22 cellular contexts compared by ENCODE assay signal in genomic region chr1:230430499-230430898, GRCh38. TPM values are rescaled to one million over a fixed set of nuclear protein-coding genes. Genes with fewer than 3 reads are reported as not detected.
"Had no signal": no experiment of that assay in that cellular context is flagged by ENCODE, and none has a peak within 500 bp of the region (broad histone marks: within the 10 kb centered on the region; RNA-seq: fewer than 3 reads in every experiment).

No MANE protein-coding gene starts in this region.

- H3K9ac ChIP-seq: neural progenitor cell had no signal

- H3K9me3 ChIP-seq: lower lobe of right lung, prostate gland, thoracic aorta, upper lobe of left lung had no signal

- H3K27ac ChIP-seq: hepatocyte, lower lobe of right lung, neural progenitor cell, prostate gland, thoracic aorta, upper lobe of left lung had no signal

- H3K4me3 ChIP-seq: hepatocyte, lower lobe of right lung, neural progenitor cell, prostate gland, thoracic aorta, upper lobe of left lung had no signal

- DNase-seq: activated B cell treated with CpG ODN at 0.5 μM for 24 hours; activated CD4-positive, alpha-beta T cell treated with anti-CD3 and anti-CD28 coated beads for 36 hours; activated CD4-positive, alpha-beta T cell treated with anti-CD3 and anti-CD28 coated beads, Interleukin-2, amount 50 U/mL, for 48 hours; activated naive CD4-positive, alpha-beta T cell treated with Interleukin-2 at 50 U/mL for 16 hours; activated naive CD8-positive, alpha-beta T cell treated with anti-CD3 and anti-CD28 coated beads for 36 hours; activated T-cell treated with anti-CD3 and anti-CD28 coated beads, Interleukin-2, amount 50 U/mL, for 48 hours; central memory CD4-positive, alpha-beta T cell; dermis blood vessel endothelial cell; effector CD8-positive, alpha-beta T cell; foreskin melanocyte; glutamatergic neuron; immature natural killer cell; lower lobe of right lung; naive thymus-derived CD4-positive, alpha-beta T cell; stimulated activated CD4-positive, alpha-beta T cell treated with anti-CD3 and anti-CD28 coated beads, Interleukin-2, amount 100 ng/mL, for 48 hours; stimulated activated naive CD4-positive, alpha-beta T cell; T1000; upper lobe of left lung had no signal

- H2AFZ ChIP-seq: hepatocyte, neural progenitor cell had no signal

- H3K4me2 ChIP-seq: hepatocyte, neural progenitor cell had no signal

- H3K36me3 ChIP-seq: lower lobe of right lung, neural progenitor cell, prostate gland, thoracic aorta, upper lobe of left lung had no signal

- H3K4me1 ChIP-seq: lower lobe of right lung, prostate gland had no signal

RNA-seq across cellular contexts. Expression of gene PGBD5, which starts 4.4 kb away (rescaled TPM):
- total RNA-seq: activated B cell treated with CpG ODN at 0.5 μM for 24 hours; activated naive CD8-positive, alpha-beta T cell treated with anti-CD3 and anti-CD28 coated beads for 36 hours had no signal
- polyA plus RNA-seq: immature natural killer cell; naive thymus-derived CD4-positive, alpha-beta T cell had no signal
